In genomic region chr2:142621287-142621686, GRCh38 we compare ENCODE assay signal across 7 cellular contexts.
"Had no signal": no experiment of that assay in that cellular context is flagged by ENCODE, and none has a peak within 500 bp of the region (broad histone marks: within the 10 kb centered on the region; RNA-seq: fewer than 3 reads in every experiment).

No MANE protein-coding gene starts in this region.

- H3K27ac ChIP-seq: HL-60 had no signal

- H3K4me3 ChIP-seq: K562 had no signal

- H3K36me3 Mint-ChIP-seq: IgD-negative memory B cell had no signal

- FAIRE-seq: HepG2, HTR-8/SVneo, K562 had no signal

- H3K9me3 Mint-ChIP-seq: IgD-negative memory B cell had no signal

- H3K27ac Mint-ChIP-seq: IgD-negative memory B cell had no signal

- DNase-seq: IMR-90, KBM-7 had no signal

- H3K4me3 Mint-ChIP-seq: IgD-negative memory B cell had no signal

- H3K4me1 Mint-ChIP-seq: IgD-negative memory B cell had no signal
